Comparison of ENCODE assay signal across 1 cellular context in the genomic region with DNA sequence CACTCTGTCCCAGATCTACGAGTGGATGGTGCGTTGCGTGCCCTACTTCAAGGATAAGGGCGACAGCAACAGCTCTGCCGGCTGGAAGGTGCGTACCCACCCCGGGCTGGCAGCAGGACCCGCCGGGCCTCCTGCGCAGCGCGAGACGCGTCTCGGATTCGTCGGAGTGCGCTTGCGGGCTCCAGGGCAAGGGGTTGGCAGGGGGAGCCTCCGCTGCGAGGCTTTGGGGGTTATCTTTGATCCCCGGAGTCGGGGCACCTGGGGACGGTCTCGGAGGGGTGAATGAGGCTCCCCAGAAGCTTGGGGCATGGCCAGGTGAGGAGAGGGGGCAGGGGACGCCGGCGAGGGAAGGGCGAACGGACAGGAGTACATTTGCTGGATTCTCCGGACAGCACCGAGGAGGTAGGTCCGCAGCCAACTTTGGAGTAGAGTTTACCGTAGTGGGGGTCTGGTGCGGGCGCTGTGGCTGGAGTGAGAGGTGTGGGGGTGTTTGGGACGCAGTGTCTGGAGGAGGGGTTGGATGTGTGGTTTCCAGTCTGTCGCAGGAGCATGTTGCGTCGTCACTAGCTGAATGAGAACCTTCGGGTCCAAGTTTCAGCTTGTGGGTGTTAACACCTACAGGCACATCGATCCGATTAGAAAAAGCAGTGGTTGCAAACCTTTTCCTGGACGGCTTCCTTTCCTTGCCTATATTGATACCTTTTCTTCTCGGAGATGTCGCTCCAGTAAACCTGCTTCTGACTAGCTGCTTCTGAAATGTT.
TF ChIP-seq lines count a peak whose summit lies in the region.

No MANE protein-coding gene starts in this region.

TF ChIP-seq in HEK293, 187 proteins besides CTCF, POLR2A, EP300 and RAD21 (continued from another document):
- TF ChIP-seq, protein P1, sequence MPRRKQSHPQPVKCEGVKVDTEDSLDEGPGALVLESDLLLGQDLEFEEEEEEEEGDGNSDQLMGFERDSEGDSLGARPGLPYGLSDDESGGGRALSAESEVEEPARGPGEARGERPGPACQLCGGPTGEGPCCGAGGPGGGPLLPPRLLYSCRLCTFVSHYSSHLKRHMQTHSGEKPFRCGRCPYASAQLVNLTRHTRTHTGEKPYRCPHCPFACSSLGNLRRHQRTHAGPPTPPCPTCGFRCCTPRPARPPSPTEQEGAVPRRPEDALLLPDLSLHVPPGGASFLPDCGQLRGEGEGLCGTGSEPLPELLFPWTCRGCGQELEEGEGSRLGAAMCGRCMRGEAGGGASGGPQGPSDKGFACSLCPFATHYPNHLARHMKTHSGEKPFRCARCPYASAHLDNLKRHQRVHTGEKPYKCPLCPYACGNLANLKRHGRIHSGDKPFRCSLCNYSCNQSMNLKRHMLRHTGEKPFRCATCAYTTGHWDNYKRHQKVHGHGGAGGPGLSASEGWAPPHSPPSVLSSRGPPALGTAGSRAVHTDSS (tag by site-specific recombination; IDR thresholded peaks at IDR 0.05): no peak
- no peak for TF ChIP-seq ZNF302 (tag by site-specific recombination; IDR thresholded peaks at IDR 0.05; ENCODE audit: low read depth)
- TF ChIP-seq MZF1 (tag by site-specific recombination; IDR thresholded peaks at IDR 0.05; ENCODE audit: borderline replicate concordance): no peak
- TF ChIP-seq ELK4 (IDR thresholded peaks at IDR 0.05; ENCODE audit: borderline replicate concordance, low read depth, low read length): no peak
- 0 out of 2 replicates have a peak, but pooled peaks have one; percentile 19 for TF ChIP-seq ZNF391 (tag by site-specific recombination; IDR thresholded peaks at IDR 0.05; ENCODE audit: borderline replicate concordance, low read depth)
- TF ChIP-seq ZSCAN23 (tag by site-specific recombination; IDR thresholded peaks at IDR 0.05): no peak
- TF ChIP-seq, protein P2, sequence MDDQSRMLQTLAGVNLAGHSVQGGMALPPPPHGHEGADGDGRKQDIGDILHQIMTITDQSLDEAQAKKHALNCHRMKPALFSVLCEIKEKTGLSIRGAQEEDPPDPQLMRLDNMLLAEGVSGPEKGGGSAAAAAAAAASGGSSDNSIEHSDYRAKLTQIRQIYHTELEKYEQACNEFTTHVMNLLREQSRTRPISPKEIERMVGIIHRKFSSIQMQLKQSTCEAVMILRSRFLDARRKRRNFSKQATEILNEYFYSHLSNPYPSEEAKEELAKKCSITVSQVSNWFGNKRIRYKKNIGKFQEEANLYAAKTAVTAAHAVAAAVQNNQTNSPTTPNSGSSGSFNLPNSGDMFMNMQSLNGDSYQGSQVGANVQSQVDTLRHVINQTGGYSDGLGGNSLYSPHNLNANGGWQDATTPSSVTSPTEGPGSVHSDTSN (CRISPR knock-in tag; IDR thresholded peaks at IDR 0.05): peak; percentile 64; the same call in 1 of the 2 replicates
- TF ChIP-seq ZEB2 (tag by site-specific recombination; IDR thresholded peaks at IDR 0.05): peak; percentile 61
- TF ChIP-seq ZNF274 (IDR thresholded peaks at IDR 0.05; ENCODE audit: low read length): no peak
- no peak for TF ChIP-seq ZNF274 (tag by site-specific recombination; IDR thresholded peaks at IDR 0.05; ENCODE audit: borderline replicate concordance)
- TF ChIP-seq ZNF132 (tag by site-specific recombination; IDR thresholded peaks at IDR 0.05; ENCODE audit: borderline replicate concordance): no peak
- TF ChIP-seq ZNF48 (tag by site-specific recombination; IDR thresholded peaks at IDR 0.05): no peak
- TF ChIP-seq ZNF221 (tag by site-specific recombination; IDR thresholded peaks at IDR 0.05; ENCODE audit: borderline replicate concordance): no peak
- no peak for TF ChIP-seq ZBTB6 (tag by site-specific recombination; IDR thresholded peaks at IDR 0.05)
- TF ChIP-seq ZFHX2 (tag by site-specific recombination; conservative IDR thresholded peaks at IDR 0.05): peak; percentile 95
- TF ChIP-seq ZBTB48 (tag by site-specific recombination; IDR thresholded peaks at IDR 0.05): peak; percentile 69
- TF ChIP-seq ZNF266 (tag by site-specific recombination; IDR thresholded peaks at IDR 0.05; ENCODE audit: low read depth): no peak
- TF ChIP-seq ZNF37A (tag by site-specific recombination; IDR thresholded peaks at IDR 0.05): no peak
- no peak for TF ChIP-seq ZNF114 (tag by site-specific recombination; IDR thresholded peaks at IDR 0.05)
- TF ChIP-seq, protein P3, sequence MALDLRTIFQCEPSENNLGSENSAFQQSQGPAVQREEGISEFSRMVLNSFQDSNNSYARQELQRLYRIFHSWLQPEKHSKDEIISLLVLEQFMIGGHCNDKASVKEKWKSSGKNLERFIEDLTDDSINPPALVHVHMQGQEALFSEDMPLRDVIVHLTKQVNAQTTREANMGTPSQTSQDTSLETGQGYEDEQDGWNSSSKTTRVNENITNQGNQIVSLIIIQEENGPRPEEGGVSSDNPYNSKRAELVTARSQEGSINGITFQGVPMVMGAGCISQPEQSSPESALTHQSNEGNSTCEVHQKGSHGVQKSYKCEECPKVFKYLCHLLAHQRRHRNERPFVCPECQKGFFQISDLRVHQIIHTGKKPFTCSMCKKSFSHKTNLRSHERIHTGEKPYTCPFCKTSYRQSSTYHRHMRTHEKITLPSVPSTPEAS (tag by site-specific recombination; IDR thresholded peaks at IDR 0.05): no peak
- TF ChIP-seq YY1 (tag by site-specific recombination; IDR thresholded peaks at IDR 0.05): no peak
- no peak for TF ChIP-seq OSR2 (tag by site-specific recombination; IDR thresholded peaks at IDR 0.05)
- TF ChIP-seq IKZF3 (tag by site-specific recombination; IDR thresholded peaks at IDR 0.05): no peak
- TF ChIP-seq ZBTB20 (tag by site-specific recombination; IDR thresholded peaks at IDR 0.05): peak; percentile 49
- TF ChIP-seq ZNF248 (tag by site-specific recombination; IDR thresholded peaks at IDR 0.05): no peak
- TF ChIP-seq ZNF549 (tag by site-specific recombination; IDR thresholded peaks at IDR 0.05): no peak
- TF ChIP-seq MYNN (tag by site-specific recombination; IDR thresholded peaks at IDR 0.05; ENCODE audit: borderline replicate concordance): no peak
- TF ChIP-seq ZNF610 (tag by site-specific recombination; IDR thresholded peaks at IDR 0.05; ENCODE audit: borderline replicate concordance): no peak
- no peak for TF ChIP-seq KLF7 (tag by site-specific recombination; IDR thresholded peaks at IDR 0.05; ENCODE audit: borderline replicate concordance)
- 0 out of 2 replicates have a peak, but pooled peaks have one; percentile 5 for TF ChIP-seq ZNF707 (tag by site-specific recombination; IDR thresholded peaks at IDR 0.05)
- no peak for TF ChIP-seq ZNF645 (tag by site-specific recombination; IDR thresholded peaks at IDR 0.05)
- no peak for TF ChIP-seq ZNF354C (tag by site-specific recombination; IDR thresholded peaks at IDR 0.05; ENCODE audit: borderline replicate concordance, low read depth)
- no peak for TF ChIP-seq SP3 (tag by site-specific recombination; IDR thresholded peaks at IDR 0.05)
- TF ChIP-seq, protein P4, sequence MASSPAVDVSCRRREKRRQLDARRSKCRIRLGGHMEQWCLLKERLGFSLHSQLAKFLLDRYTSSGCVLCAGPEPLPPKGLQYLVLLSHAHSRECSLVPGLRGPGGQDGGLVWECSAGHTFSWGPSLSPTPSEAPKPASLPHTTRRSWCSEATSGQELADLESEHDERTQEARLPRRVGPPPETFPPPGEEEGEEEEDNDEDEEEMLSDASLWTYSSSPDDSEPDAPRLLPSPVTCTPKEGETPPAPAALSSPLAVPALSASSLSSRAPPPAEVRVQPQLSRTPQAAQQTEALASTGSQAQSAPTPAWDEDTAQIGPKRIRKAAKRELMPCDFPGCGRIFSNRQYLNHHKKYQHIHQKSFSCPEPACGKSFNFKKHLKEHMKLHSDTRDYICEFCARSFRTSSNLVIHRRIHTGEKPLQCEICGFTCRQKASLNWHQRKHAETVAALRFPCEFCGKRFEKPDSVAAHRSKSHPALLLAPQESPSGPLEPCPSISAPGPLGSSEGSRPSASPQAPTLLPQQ (tag by site-specific recombination; IDR thresholded peaks at IDR 0.05): no peak
- no peak for TF ChIP-seq ZNF785 (tag by site-specific recombination; IDR thresholded peaks at IDR 0.05)
- TF ChIP-seq ZNF433 (tag by site-specific recombination; IDR thresholded peaks at IDR 0.05; ENCODE audit: low read depth): no peak
- no peak for TF ChIP-seq SCRT1 (tag by site-specific recombination; IDR thresholded peaks at IDR 0.05; ENCODE audit: borderline replicate concordance)
- peak; percentile 45; the same call in 1 of the 2 replicates for TF ChIP-seq ZNF2 (tag by site-specific recombination; IDR thresholded peaks at IDR 0.05)
- TF ChIP-seq ZNF121 (tag by site-specific recombination; IDR thresholded peaks at IDR 0.05): no peak
- TF ChIP-seq ZNF704 (tag by site-specific recombination; IDR thresholded peaks at IDR 0.05): no peak
- no peak for TF ChIP-seq ZNF561 (tag by site-specific recombination; IDR thresholded peaks at IDR 0.05; ENCODE audit: borderline replicate concordance)
- TF ChIP-seq ZNF571 (tag by site-specific recombination; IDR thresholded peaks at IDR 0.05): no peak
- TF ChIP-seq ZNF600 (tag by site-specific recombination; IDR thresholded peaks at IDR 0.05): peak; percentile 55; the same call in 1 of the 2 replicates
- TF ChIP-seq GLIS1 (tag by site-specific recombination; IDR thresholded peaks at IDR 0.05): peak; percentile 81
- no peak for TF ChIP-seq ZFP41 (tag by site-specific recombination; IDR thresholded peaks at IDR 0.05; ENCODE audit: borderline replicate concordance)
- TF ChIP-seq ZNF629 (tag by site-specific recombination; IDR thresholded peaks at IDR 0.05): no peak
- no peak for TF ChIP-seq ZNF239 (tag by site-specific recombination; IDR thresholded peaks at IDR 0.05)
- no peak for TF ChIP-seq KLF8 (tag by site-specific recombination; IDR thresholded peaks at IDR 0.05)
- TF ChIP-seq, protein P5, sequence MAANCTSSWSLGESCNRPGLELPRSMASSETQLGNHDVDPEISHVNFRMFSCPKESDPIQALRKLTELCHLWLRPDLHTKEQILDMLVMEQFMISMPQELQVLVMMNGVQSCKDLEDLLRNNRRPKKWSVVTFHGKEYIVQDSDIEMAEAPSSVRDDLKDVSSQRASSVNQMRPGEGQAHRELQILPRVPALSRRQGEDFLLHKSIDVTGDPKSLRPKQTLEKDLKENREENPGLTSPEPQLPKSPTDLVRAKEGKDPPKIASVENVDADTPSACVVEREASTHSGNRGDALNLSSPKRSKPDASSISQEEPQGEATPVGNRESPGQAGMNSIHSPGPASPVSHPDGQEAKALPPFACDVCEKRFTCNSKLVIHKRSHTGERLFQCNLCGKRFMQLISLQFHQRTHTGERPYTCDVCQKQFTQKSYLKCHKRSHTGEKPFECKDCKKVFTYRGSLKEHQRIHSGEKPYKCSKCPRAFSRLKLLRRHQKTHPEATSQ (tag by site-specific recombination; IDR thresholded peaks at IDR 0.05): no peak
- TF ChIP-seq, protein P6, sequence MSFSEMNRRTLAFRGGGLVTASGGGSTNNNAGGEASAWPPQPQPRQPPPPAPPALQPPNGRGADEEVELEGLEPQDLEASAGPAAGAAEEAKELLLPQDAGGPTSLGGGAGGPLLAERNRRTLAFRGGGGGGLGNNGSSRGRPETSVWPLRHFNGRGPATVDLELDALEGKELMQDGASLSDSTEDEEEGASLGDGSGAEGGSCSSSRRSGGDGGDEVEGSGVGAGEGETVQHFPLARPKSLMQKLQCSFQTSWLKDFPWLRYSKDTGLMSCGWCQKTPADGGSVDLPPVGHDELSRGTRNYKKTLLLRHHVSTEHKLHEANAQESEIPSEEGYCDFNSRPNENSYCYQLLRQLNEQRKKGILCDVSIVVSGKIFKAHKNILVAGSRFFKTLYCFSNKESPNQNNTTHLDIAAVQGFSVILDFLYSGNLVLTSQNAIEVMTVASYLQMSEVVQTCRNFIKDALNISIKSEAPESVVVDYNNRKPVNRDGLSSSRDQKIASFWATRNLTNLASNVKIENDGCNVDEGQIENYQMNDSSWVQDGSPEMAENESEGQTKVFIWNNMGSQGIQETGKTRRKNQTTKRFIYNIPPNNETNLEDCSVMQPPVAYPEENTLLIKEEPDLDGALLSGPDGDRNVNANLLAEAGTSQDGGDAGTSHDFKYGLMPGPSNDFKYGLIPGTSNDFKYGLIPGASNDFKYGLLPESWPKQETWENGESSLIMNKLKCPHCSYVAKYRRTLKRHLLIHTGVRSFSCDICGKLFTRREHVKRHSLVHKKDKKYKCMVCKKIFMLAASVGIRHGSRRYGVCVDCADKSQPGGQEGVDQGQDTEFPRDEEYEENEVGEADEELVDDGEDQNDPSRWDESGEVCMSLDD (tag by site-specific recombination; IDR thresholded peaks at IDR 0.05): no peak; the same call in 1 of the 2 replicates
- TF ChIP-seq GLIS2 (tag by site-specific recombination; IDR thresholded peaks at IDR 0.05): peak; percentile 92
- TF ChIP-seq ZNF426 (tag by site-specific recombination; IDR thresholded peaks at IDR 0.05): no peak
